ENCODE assay signal across 33 cellular contexts in the genomic region with DNA sequence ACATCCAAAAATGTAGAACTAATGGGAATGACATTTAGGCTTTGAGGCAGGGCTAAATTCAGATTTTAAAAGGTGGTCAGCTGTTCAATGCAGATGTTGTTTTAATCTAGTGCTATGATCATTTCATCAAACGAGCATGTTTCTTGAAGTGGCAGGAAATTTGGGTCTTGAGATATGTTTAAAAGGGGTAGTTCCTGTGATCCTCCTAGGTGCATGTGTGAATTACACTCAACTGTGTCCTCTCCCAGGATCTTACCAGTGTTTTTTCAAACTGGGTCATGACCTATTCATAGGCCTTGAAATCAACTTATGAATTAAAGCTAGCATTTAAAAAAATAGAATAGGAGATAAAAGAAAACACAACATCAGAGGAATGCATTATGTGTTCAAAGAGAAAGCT. TPM values are rescaled to one million over a fixed set of nuclear protein-coding genes. Genes with fewer than 3 reads are reported as not detected.
"Had no signal": no experiment of that assay in that cellular context is flagged by ENCODE, and none has a peak within 500 bp of the region (broad histone marks: within the 10 kb centered on the region; RNA-seq: fewer than 3 reads in every experiment).

No MANE protein-coding gene starts in this region.

- H3K27ac Mint-ChIP-seq: dendritic cell treated with granulocyte-macrophage colony-stimulating factor and Interleukin-4, amounts not matched to agents 40 ng/mL and 50 ng/mL, for 4 days; effector memory CD8-positive, alpha-beta T cell; endodermal cell; mesothelial cell of epicardium had no signal

- H3K9me3 Mint-ChIP-seq: dendritic cell treated with granulocyte-macrophage colony-stimulating factor and Interleukin-4, amounts not matched to agents 40 ng/mL and 50 ng/mL, for 4 days; effector memory CD8-positive, alpha-beta T cell; endodermal cell; mesothelial cell of epicardium; naive thymus-derived CD8-positive, alpha-beta T cell had no signal

- H3K4me3 Mint-ChIP-seq: dendritic cell treated with granulocyte-macrophage colony-stimulating factor and Interleukin-4, amounts not matched to agents 40 ng/mL and 50 ng/mL, for 4 days; effector memory CD8-positive, alpha-beta T cell; endodermal cell; mesothelial cell of epicardium; naive B cell; naive thymus-derived CD8-positive, alpha-beta T cell had no signal

- H3K36me3 Mint-ChIP-seq: mesothelial cell of epicardium; naive B cell; naive thymus-derived CD8-positive, alpha-beta T cell had no signal

- FAIRE-seq: islet of Langerhans, keratinocyte had no signal

- DNase-seq: cortex of kidney; effector CD8-positive, alpha-beta T cell; effector memory CD8-positive, alpha-beta T cell; endodermal cell; erythroblast; esophagus squamous epithelium; foreskin fibroblast; foreskin melanocyte; gastrocnemius medialis; glutamatergic neuron; head of caudate nucleus; heart right ventricle; hippocampal formation; left cardiac atrium; left lung; left ventricle myocardium superior; lower lobe of right lung; mesenchymal stem cell; mucosa of descending colon; naive B cell had no signal

RNA-seq across cellular contexts. Expression of gene ACMSD, which starts 57.4 kb away (rescaled TPM):
- total RNA-seq: dermis microvascular lymphatic vessel endothelial cell; endodermal cell; esophagus mucosa; esophagus squamous epithelium; glomerular endothelial cell; heart right ventricle; kidney epithelial cell; left cardiac atrium; left lung; left ventricle myocardium superior; lower leg skin; lower lobe of right lung; lung microvascular endothelial cell; mesenteric fat pad; mesothelial cell of epicardium; mucosa of descending colon; myocyte; naive thymus-derived CD8-positive, alpha-beta T cell had no signal
- polyA plus RNA-seq: heart right ventricle; keratinocyte; naive thymus-derived CD8-positive, alpha-beta T cell had no signal
